8 cellular contexts compared by ENCODE assay signal in genomic region chr3:192812736-192813383, GRCh38.
DNase-seq lines count a peak whose midpoint lies in the region; ATAC-seq and TF ChIP-seq lines count a peak whose summit lies in the region.

No MANE protein-coding gene starts in this region.

- peaks cover 4% of the 10 kb centered on the region for H3K79me2 ChIP-seq in neural progenitor cell (ENCODE audit: low read depth)

- H3F3A ChIP-seq in neural progenitor cell (ENCODE audit: low read depth): no peaks in the 10 kb centered on the region

- H3K27ac ChIP-seq in neural progenitor cell: no peak overlapping the region

- DNase-seq in BE2C (peak; percentile 25), HCEC 1CT (peak; percentile 48), NOMO-1 treated with DMSO at 0.1 percent for 48 hours (lab: John Stamatoyannopoulos, UW; ENCODE audit: unreplicated experiment) (peak; percentile 45), endothelial cell (ENCODE audit: low spot score) (peak; percentile 59), neural progenitor cell (ENCODE audit: low spot score) (peak; percentile 66), cerebellar nuclear complex (lab: John Stamatoyannopoulos, UW) (no peak)

- no peak overlapping the region for H2AFZ ChIP-seq in neural progenitor cell (replicated peaks)

- TF ChIP-seq CTCF in BE2C (IDR thresholded peaks at IDR 0.05; ENCODE audit: low read depth, low read length) (peak; percentile 62), endothelial cell (IDR thresholded peaks at IDR 0.05; ENCODE audit: unreplicated experiment) (peak; percentile 64), neural progenitor cell (IDR thresholded peaks at IDR 0.05) (peak; percentile 68)

- H3K9me3 Mint-ChIP-seq in endothelial cell (ENCODE audit: unreplicated experiment) (no peaks in the 10 kb centered on the region), neural progenitor cell (no peaks in the 10 kb centered on the region)
- H3K9me3 Mint-ChIP-seq in stimulated activated memory B cell treated with anti-CD40 and anti-IgM and Interleukin-4, amounts not matched to agents 10 μg/mL and 1 μg/mL and 100 μg/mL, for 72 hours: no peaks in the 10 kb centered on the region

- H3K9me3 ChIP-seq in BE2C: no peaks in the 10 kb centered on the region
- H3K9me3 ChIP-seq in neural progenitor cell (ENCODE audit: low read depth): no peaks in the 10 kb centered on the region

- H3K27me3 Mint-ChIP-seq in endothelial cell (ENCODE audit: unreplicated experiment) (no peaks in the 10 kb centered on the region), neural progenitor cell (ENCODE audit: insufficient read depth, low read depth) (no peaks in the 10 kb centered on the region)
- H3K27me3 Mint-ChIP-seq in stimulated activated memory B cell treated with anti-CD40 and anti-IgM and Interleukin-4, amounts not matched to agents 10 μg/mL and 1 μg/mL and 100 μg/mL, for 72 hours: no peaks in the 10 kb centered on the region

- ATAC-seq in GM21515 (IDR thresholded peaks at IDR 0.05; ENCODE audit: unreplicated experiment): no peak
- no peak for ATAC-seq in stimulated activated memory B cell treated with anti-CD40 and anti-IgM and Interleukin-4, amounts not matched to agents 10 μg/mL and 1 μg/mL and 100 μg/mL, for 72 hours

- H3K4me1 ChIP-seq in BE2C: no peaks in the 10 kb centered on the region
- peaks cover 10% of the 10 kb centered on the region for H3K4me1 ChIP-seq in neural progenitor cell

- H3K36me3 Mint-ChIP-seq in endothelial cell (ENCODE audit: low read depth, unreplicated experiment) (no peaks in the 10 kb centered on the region), neural progenitor cell (no peaks in the 10 kb centered on the region)
- H3K36me3 Mint-ChIP-seq in stimulated activated memory B cell treated with anti-CD40 and anti-IgM and Interleukin-4, amounts not matched to agents 10 μg/mL and 1 μg/mL and 100 μg/mL, for 72 hours: no peaks in the 10 kb centered on the region

- H3K4me1 Mint-ChIP-seq in endothelial cell (ENCODE audit: unreplicated experiment) (no peaks in the 10 kb centered on the region), neural progenitor cell (peaks cover 6% of the 10 kb centered on the region)
- H3K4me1 Mint-ChIP-seq in stimulated activated memory B cell treated with anti-CD40 and anti-IgM and Interleukin-4, amounts not matched to agents 10 μg/mL and 1 μg/mL and 100 μg/mL, for 72 hours: peaks cover 10% of the 10 kb centered on the region

- H3K4me3 Mint-ChIP-seq in endothelial cell (ENCODE audit: unreplicated experiment) (no peak overlapping the region), neural progenitor cell (no peak overlapping the region)
- no peak overlapping the region for H3K4me3 Mint-ChIP-seq in stimulated activated memory B cell treated with anti-CD40 and anti-IgM and Interleukin-4, amounts not matched to agents 10 μg/mL and 1 μg/mL and 100 μg/mL, for 72 hours

- H3K4me3 ChIP-seq in BE2C (ENCODE audit: low read depth, low read length) (no peak overlapping the region), neural progenitor cell (no peak overlapping the region)

- H3K27me3 ChIP-seq in BE2C (peaks cover 3% of the 10 kb centered on the region), neural progenitor cell (no peaks in the 10 kb centered on the region)

- no peak overlapping the region for H3K27ac Mint-ChIP-seq in endothelial cell (ENCODE audit: unreplicated experiment)
- H3K27ac Mint-ChIP-seq in neural progenitor cell: no peak overlapping the region
- H3K27ac Mint-ChIP-seq in stimulated activated memory B cell treated with anti-CD40 and anti-IgM and Interleukin-4, amounts not matched to agents 10 μg/mL and 1 μg/mL and 100 μg/mL, for 72 hours: no peak overlapping the region

- H3K36me3 ChIP-seq in BE2C: no peaks in the 10 kb centered on the region
- H3K36me3 ChIP-seq in neural progenitor cell: no peaks in the 10 kb centered on the region

- H4K20me1 ChIP-seq in neural progenitor cell (ENCODE audit: low read depth): no peaks in the 10 kb centered on the region

- H3K4me2 ChIP-seq in neural progenitor cell: no peak overlapping the region

- H3K9ac ChIP-seq in neural progenitor cell: no peak overlapping the region

Comparison
In these comparisons a context has a peak if more than half of its experiments do, and no peak if none do; other contexts are left out.
1. DNase-seq: peak in BE2C (single experiment), HCEC 1CT (single experiment), NOMO-1 treated with DMSO at 0.1 percent for 48 hours (single experiment), endothelial cell (single experiment) and neural progenitor cell (single experiment); none in cerebellar nuclear complex (0 of 2).
2. Peak in every context shown above with its lines, with median percentiles within 50 percentile points of each other: CTCF ChIP-seq.